In genomic region chr3:40130721-40131120, GRCh38 we compare ENCODE assay signal across 23 cellular contexts.
A peak's percentile ranks its signal among the peaks of the same experiment; 100 is the strongest.
DNase-seq lines count a peak whose midpoint lies in the region; ATAC-seq, FAIRE-seq and TF ChIP-seq lines count a peak whose summit lies in the region.
"Had no signal": no experiment of that assay in that cellular context is flagged by ENCODE, and none has a peak within 500 bp of the region (broad histone marks: within the 10 kb centered on the region; RNA-seq: fewer than 3 reads in every experiment).

No MANE protein-coding gene starts in this region.

- no peaks in the 10 kb centered on the region for H3K27me3 ChIP-seq in MG63
- H3K27me3 ChIP-seq in endothelial cell of umbilical vein (ENCODE audit: control insufficient read depth in 2 of 2, insufficient read depth in 2 of 2, low read length in 2 of 2), result no peaks in the 10 kb centered on the region

- no peak for FAIRE-seq in endothelial cell of umbilical vein (lab: Jason Lieb, UNC)
- FAIRE-seq: GM12892, HTR-8/SVneo had no signal

- no peak overlapping the region for H2AFZ ChIP-seq in endothelial cell of umbilical vein (ENCODE audit: low read depth, low read length)

- H3K27ac Mint-ChIP-seq in type B pancreatic cell, result no peak overlapping the region
- H3K27ac Mint-ChIP-seq: B cell; CD8-positive, alpha-beta T cell had no signal

- no peak overlapping the region for H3K4me3 ChIP-seq in MG63
- H3K4me3 ChIP-seq in endothelial cell of umbilical vein (replicated peaks in 1 of 3; ENCODE audit: insufficient read depth in 1 of 3, low read depth in 1 of 3, low read length in 3 of 3), result no peak overlapping the region

- no peaks in the 10 kb centered on the region for H3K36me3 Mint-ChIP-seq in type B pancreatic cell
- H3K36me3 Mint-ChIP-seq: CD8-positive, alpha-beta T cell had no signal

- TF ChIP-seq CTCF in endothelial cell of umbilical vein (IDR thresholded peaks at IDR 0.05; ENCODE audit: extremely low read depth in 1 of 2, insufficient read depth in 1 of 2, low read depth in 1 of 2, low read length in 2 of 2), result no peak
- TF ChIP-seq CTCF in type B pancreatic cell (conservative IDR thresholded peaks at IDR 0.05), result no peak

- H3K36me3 ChIP-seq in MG63 (no peaks in the 10 kb centered on the region), endothelial cell of umbilical vein (ENCODE audit: control insufficient read depth in 2 of 2, extremely low read depth in 1 of 2, insufficient read depth in 2 of 2, low read length in 2 of 2) (no peaks in the 10 kb centered on the region)

- H3K4me3 Mint-ChIP-seq in type B pancreatic cell, result no peak overlapping the region
- H3K4me3 Mint-ChIP-seq: B cell; CD8-positive, alpha-beta T cell had no signal

- TF ChIP-seq POLR2A in endothelial cell of umbilical vein (IDR thresholded peaks at IDR 0.05; ENCODE audit: low read depth, low read length), result no peak

- BruUV-seq in endothelial cell of umbilical vein (replicated peaks; lab: Mats Ljungman, UMichigan), result no TSS peak

- no peaks in the 10 kb centered on the region for H3K79me2 ChIP-seq in endothelial cell of umbilical vein (ENCODE audit: control insufficient read depth, insufficient read depth, low read length)

- H3K9me3 ChIP-seq in MG63 (0 out of 2 replicates have a peak, but pooled peaks cover under 1% of the 10 kb centered on the region), endothelial cell of umbilical vein (replicated peaks; ENCODE audit: control insufficient read depth, insufficient read depth, low read length) (no peaks in the 10 kb centered on the region)
- H3K9me3 ChIP-seq: Caco-2 had no signal

- CTCF ChIA-PET in endothelial cell of umbilical vein (lab: Charles Lee), result interaction anchor here (1.0 to 1.4 kb wide), 2 partner anchors 11 to 13 kb away, joined by 3 to 4 read pairs; no protein-coding TSS in a partner anchor

- H3K27ac ChIP-seq in endothelial cell of umbilical vein (ENCODE audit: insufficient read depth, low read depth, low read length), result no peak overlapping the region
- H3K27ac ChIP-seq: C4-2B, RWPE1 had no signal

- peaks cover 13% of the 10 kb centered on the region for H3K9me3 Mint-ChIP-seq in type B pancreatic cell
- H3K9me3 Mint-ChIP-seq: CD8-positive, alpha-beta T cell had no signal

- no peak overlapping the region for H3K9ac ChIP-seq in endothelial cell of umbilical vein (replicated peaks; ENCODE audit: extremely low read depth, insufficient read depth, low read length)

- no peaks in the 10 kb centered on the region for H3K9me1 ChIP-seq in endothelial cell of umbilical vein (replicated peaks; ENCODE audit: control insufficient read depth, extremely low read depth, insufficient read depth, low read length)

- POLR2A ChIA-PET in endothelial cell of umbilical vein (lab: Charles Lee), result no interaction called here

- no peaks in the 10 kb centered on the region for H4K20me1 ChIP-seq in endothelial cell of umbilical vein (replicated peaks; ENCODE audit: control insufficient read depth, extremely low read depth, insufficient read depth, low read length)

- H3K4me1 Mint-ChIP-seq in type B pancreatic cell (ENCODE audit: unreplicated experiment), result no peaks in the 10 kb centered on the region

- ATAC-seq in HG02938 (IDR thresholded peaks at IDR 0.05; ENCODE audit: unreplicated experiment), result no peak
- ATAC-seq in HG03135 (IDR thresholded peaks at IDR 0.05; ENCODE audit: unreplicated experiment), result no peak
- ATAC-seq: CD8-positive, alpha-beta T cell had no signal

- peak; percentile 8 for DNase-seq in MG63
- DNase-seq in endothelial cell of umbilical vein (ENCODE audit: low read depth, low spot score), result no peak
- peak; percentile 55 for DNase-seq in kidney tubule cell (ENCODE audit: low spot score)
- DNase-seq in amygdala (lab: John Stamatoyannopoulos, UW), result no peak
- DNase-seq in type B pancreatic cell (ENCODE audit: extremely low spot score, unreplicated experiment), result no peak
- DNase-seq: Caco-2; CD8-positive, alpha-beta T cell; DMS79; KBM-7; NCI-H1105 treated with DMSO at 0.1 percent for 48 hours; NCI-H146; NCI-H1930; NCI-H446 treated with DMSO at 0.1 percent for 48 hours; NCI-H526; NCI-H82; SHP77 had no signal

- dilution Hi-C loops in endothelial cell of umbilical vein (cut with MboI; ENCODE audit: extremely low pct_ligation_motif_present, low sequenced_read_pairs), result no loop called here

- H3K4me1 ChIP-seq in endothelial cell of umbilical vein (ENCODE audit: control insufficient read depth, extremely low read depth, insufficient read depth, low read length), result no peaks in the 10 kb centered on the region
- H3K4me1 ChIP-seq: Caco-2 had no signal

- peaks cover 8% of the 10 kb centered on the region for H3K27me3 Mint-ChIP-seq in type B pancreatic cell
- H3K27me3 Mint-ChIP-seq: B cell had no signal

- H3K4me2 ChIP-seq in endothelial cell of umbilical vein (ENCODE audit: insufficient read depth, low read length), result no peak overlapping the region

- intact Hi-C loops in endothelial cell of umbilical vein (cut with micrococcal nuclease), result no loop called here

TF ChIP-seq in endothelial cell of umbilical vein, 7 proteins besides CTCF, POLR2A, EP300 and RAD21:
- TF ChIP-seq EZH2 (IDR thresholded peaks at IDR 0.05; ENCODE audit: borderline replicate concordance, low read depth, low read length, severe bottlenecking), result no peak
- no peak for TF ChIP-seq MYC (IDR thresholded peaks at IDR 0.05; ENCODE audit: low read depth, low read length)
- no peak for TF ChIP-seq JUN (IDR thresholded peaks at IDR 0.05; ENCODE audit: borderline replicate concordance, insufficient read depth, insufficient read length, low read depth)
- TF ChIP-seq FOS (IDR thresholded peaks at IDR 0.05; ENCODE audit: borderline replicate concordance, insufficient read depth, low read length), result peak; percentile 48
- TF ChIP-seq GATA2 (IDR thresholded peaks at IDR 0.05; ENCODE audit: insufficient read depth, insufficient read length, low read depth, low read length), result no peak

Comparison
In these comparisons a context has a peak if more than half of its experiments do, and no peak if none do; other contexts are left out.
1. DNase-seq: peak in MG63 (single experiment) and kidney tubule cell (single experiment); none in endothelial cell of umbilical vein (single experiment), amygdala (0 of 56) and type B pancreatic cell (single experiment).